Comparison of ENCODE assay signal across 8 cellular contexts in the genomic region with DNA sequence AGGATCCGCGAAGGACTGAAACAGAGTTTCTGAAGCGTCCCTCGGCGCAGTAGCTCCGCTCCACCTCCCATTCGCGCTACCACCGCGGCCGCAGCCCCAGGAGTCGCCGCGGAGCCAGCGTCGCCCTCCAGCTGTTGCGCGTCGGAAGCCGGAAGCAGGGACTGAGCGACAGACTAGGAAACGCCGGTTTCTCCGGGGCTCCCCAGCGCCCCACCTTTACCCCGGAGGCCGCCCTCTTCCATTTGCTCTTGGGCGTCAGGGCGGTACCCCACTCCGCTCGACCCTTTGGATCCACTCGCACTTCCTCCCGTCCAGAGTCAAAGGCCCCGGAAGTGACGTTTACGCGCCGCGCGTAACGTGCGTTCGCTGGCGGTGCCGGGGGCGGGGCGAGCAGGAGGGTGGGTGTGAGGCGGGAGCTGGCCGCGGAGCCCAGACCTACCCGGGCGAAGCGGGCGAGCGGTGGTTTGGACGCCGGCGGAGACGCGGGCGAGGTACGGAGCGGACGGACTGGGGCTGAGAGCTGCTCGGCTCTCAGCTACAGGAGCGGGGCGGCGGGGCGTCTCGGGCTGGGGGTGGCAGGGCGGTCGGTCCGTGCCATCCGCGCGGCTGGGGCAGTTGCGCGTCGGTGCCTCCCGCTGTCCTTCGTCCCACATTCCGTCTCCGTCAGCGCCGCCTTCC. TPM values are rescaled to one million over a fixed set of nuclear protein-coding genes. Genes with fewer than 3 reads are reported as not detected.
DNase-seq lines count a peak whose midpoint lies in the region; ATAC-seq and TF ChIP-seq lines count a peak whose summit lies in the region.

RABGEF1 (plus strand) TSS at position 432 of the 678 bp plus-strand sequence. CDS start 31,167 bp downstream, outside the sequence.

- H3K36me3 ChIP-seq in iPS-18a (ENCODE audit: control insufficient read depth, low read depth, low read length) (no peaks in the 10 kb centered on the region), skeletal muscle satellite cell (ENCODE audit: insufficient read depth, low read length) (peaks cover 8% of the 10 kb centered on the region)

- POLR2A ChIA-PET in AG04449 (lab: Yijun Ruan, JAX) = interaction anchor here (0.6 to 1.5 kb wide), 7 partner anchors 14 to 539 kb away, joined by 3 to 6 read pairs (median 3); no protein-coding TSS in a partner anchor

- no peaks in the 10 kb centered on the region for H3K27me3 ChIP-seq in iPS-18a (ENCODE audit: control insufficient read depth, insufficient read depth, low read length)
- no peaks in the 10 kb centered on the region for H3K27me3 ChIP-seq in skeletal muscle satellite cell (ENCODE audit: control insufficient read depth, insufficient read depth, low read length)

- no peak for TF ChIP-seq CTCF in AG04449 (IDR thresholded peaks at IDR 0.05; ENCODE audit: insufficient read depth, low read length, missing control alignments)
- TF ChIP-seq CTCF in VCaP (conservative IDR thresholded peaks at IDR 0.05) = no peak

- peak; percentile 42 for DNase-seq in AG04449 (ENCODE audit: low read depth, low spot score)
- peak; percentile 79 for DNase-seq in NCI-H2196 treated with DMSO at 0.1 percent for 48 hours (lab: John Stamatoyannopoulos, UW; ENCODE audit: unreplicated experiment)
- DNase-seq in T47D (ENCODE audit: low read depth in 1 of 2, low spot score in 1 of 2) = peak; percentile 96 to 99

- H3K4me3 ChIP-seq in AG04449 (ENCODE audit: low read depth, low read length) (peak within 1 kb of the TSS; percentile 93), iPS-18a (ENCODE audit: low read length) (peak within 1 kb of the TSS; percentile 81), skeletal muscle satellite cell (ENCODE audit: low read length) (peak within 1 kb of the TSS; percentile 90)

- CTCF ChIA-PET in AG04449 (lab: Yijun Ruan, JAX) = interaction anchor here (1.0 kb wide), 1 partner anchor 23 kb away, joined by 3 read pairs; no protein-coding TSS in a partner anchor

- H3K4me1 ChIP-seq in iPS-18a (ENCODE audit: control insufficient read depth, low read depth, low read length) (no peaks in the 10 kb centered on the region), skeletal muscle satellite cell (ENCODE audit: control insufficient read depth, insufficient read depth, low read length) (peaks cover 10% of the 10 kb centered on the region)

- H3K9me3 ChIP-seq in iPS-18a (ENCODE audit: control insufficient read depth, low read depth, low read length) (no peaks in the 10 kb centered on the region), skeletal muscle satellite cell (replicated peaks; ENCODE audit: low read length) (peaks cover 6% of the 10 kb centered on the region)

- H3K9ac ChIP-seq in iPS-18a (ENCODE audit: low read length) (peak within 1 kb of the TSS; percentile 75), skeletal muscle satellite cell (ENCODE audit: low read depth, low read length) (peak within 1 kb of the TSS; percentile 99)

- ATAC-seq in GM18907 (IDR thresholded peaks at IDR 0.05; ENCODE audit: unreplicated experiment) (peak; percentile 90), HG03139 (IDR thresholded peaks at IDR 0.05; ENCODE audit: unreplicated experiment) (peak; percentile 82)

- H3K27ac ChIP-seq in VCaP = peak within 1 kb of the TSS; percentile 94
- peak within 1 kb of the TSS; percentile 62 for H3K27ac ChIP-seq in iPS-18a (ENCODE audit: low read length)

- H3K4me2 ChIP-seq in skeletal muscle satellite cell (ENCODE audit: low read length) = peak within 1 kb of the TSS; percentile 96

- in situ Hi-C loops in T47D (cut with HindIII; ENCODE audit: low pct_unique_long_range_greater_than_20kb, low sequenced_read_pairs) = no loop called here

RNA-seq across cellular contexts. Expression of gene RABGEF1, which starts in this region (rescaled TPM):
- total RNA-seq in skeletal muscle satellite cell (2012; rRNA removed) = 44.1 and 48.7 TPM in 2 replicates

Comparison
In these comparisons a context has a peak if more than half of its experiments do, and no peak if none do; other contexts are left out.
1. Peak in every context shown above with its lines: DNase-seq, ATAC-seq, H3K4me3 ChIP-seq and H3K27ac ChIP-seq.
2. DNase-seq: peak in every context shown above with its lines; median percentile 98 in T47D; 79 in NCI-H2196 treated with DMSO at 0.1 percent for 48 hours; 42 in AG04449.